Comparison of ENCODE assay signal across 8 cellular contexts in genomic region chr17:78040561-78041400, GRCh38.
DNase-seq lines count a peak whose midpoint lies in the region; ATAC-seq and TF ChIP-seq lines count a peak whose summit lies in the region.

No MANE protein-coding gene starts in this region.

- H3K27me3 ChIP-seq in CD4-positive, alpha-beta T cell (ENCODE audit: control insufficient read depth, insufficient read depth, low read length) = no peaks in the 10 kb centered on the region
- H3K27me3 ChIP-seq in SJCRH30 (no peaks in the 10 kb centered on the region), left ventricle myocardium inferior (ENCODE audit: low read depth) (no peaks in the 10 kb centered on the region), gastrocnemius medialis (no peaks in the 10 kb centered on the region)

- H3K27me3 Mint-ChIP-seq in CD4-positive, alpha-beta T cell = no peaks in the 10 kb centered on the region

- peaks cover 83% of the 10 kb centered on the region for H3K36me3 Mint-ChIP-seq in CD4-positive, alpha-beta T cell (ENCODE audit: low read depth)

- no peak for TF ChIP-seq CTCF in CD4-positive, alpha-beta T cell (IDR thresholded peaks at IDR 0.05)
- TF ChIP-seq CTCF in left ventricle myocardium inferior (IDR thresholded peaks at IDR 0.05; ENCODE audit: borderline replicate concordance) (no peak), gastrocnemius medialis (IDR thresholded peaks at IDR 0.05 in 4 of 5, conservative IDR thresholded peaks at IDR 0.05 in 1 of 5) (peak in 2 of 5 experiments; percentile 24 to 30)

- ATAC-seq in CD4-positive, alpha-beta T cell (ENCODE audit: poor library complexity) = peak; percentile 91
- ATAC-seq in gastrocnemius medialis (peak; percentile 78 to 81), GM18909 (IDR thresholded peaks at IDR 0.05; ENCODE audit: poor library complexity, unreplicated experiment) (no peak), HG03159 (IDR thresholded peaks at IDR 0.05; ENCODE audit: unreplicated experiment) (no peak)

- TF ChIP-seq EP300 in Ishikawa (IDR thresholded peaks at IDR 0.05; ENCODE audit: borderline replicate concordance) = no peak

- POLR2A ChIA-PET in CD4-positive, alpha-beta T cell (lab: Charles Lee) = interaction anchor here (1.0 to 2.3 kb wide), 3 partner anchors 9 to 83 kb away, joined by 4 to 12 read pairs (median 4); partner anchors contain the start of gene TNRC6C

- in situ Hi-C loops in gastrocnemius medialis (cut with MboI; ENCODE audit: low sequenced_read_pairs in 4 of 4) = no loop called here

- H3K4me1 ChIP-seq in SJCRH30 = peaks cover 33% of the 10 kb centered on the region
- peaks cover 69% of the 10 kb centered on the region for H3K4me1 ChIP-seq in left ventricle myocardium inferior
- peaks cover 53 to 61% of the 10 kb centered on the region in 2 donors for H3K4me1 ChIP-seq in gastrocnemius medialis

- H3K9me3 Mint-ChIP-seq in CD4-positive, alpha-beta T cell = no peaks in the 10 kb centered on the region

- H3K4me1 Mint-ChIP-seq in CD4-positive, alpha-beta T cell (ENCODE audit: low read depth) = peaks cover 71% of the 10 kb centered on the region

- TF ChIP-seq RAD21 in Ishikawa (IDR thresholded peaks at IDR 0.05; ENCODE audit: low read depth) = no peak

- H3K9me3 ChIP-seq in CD4-positive, alpha-beta T cell (ENCODE audit: control insufficient read depth, low read length) = no peaks in the 10 kb centered on the region
- no peaks in the 10 kb centered on the region for H3K9me3 ChIP-seq in SJCRH30 (replicated peaks)
- H3K9me3 ChIP-seq in left ventricle myocardium inferior (replicated peaks) = no peaks in the 10 kb centered on the region
- H3K9me3 ChIP-seq in gastrocnemius medialis = no peaks in the 10 kb centered on the region

- peak overlapping the region; percentile 76 for H3K4me3 Mint-ChIP-seq in CD4-positive, alpha-beta T cell

- H3K27ac Mint-ChIP-seq in CD4-positive, alpha-beta T cell = peak overlapping the region; percentile 94

- intact Hi-C loops in CD4-positive, alpha-beta T cell (cut with DNase I, micrococcal nuclease) = no loop called here
- intact Hi-C loops in left ventricle myocardium inferior (cut with micrococcal nuclease) = no loop called here
- intact Hi-C loops in gastrocnemius medialis (cut with DNase I; ENCODE audit: low total_unique reads) = no loop called here

- no peak overlapping the region for H3K27ac ChIP-seq in CD4-positive, alpha-beta T cell (ENCODE audit: low read depth, low read length)
- peak overlapping the region; percentile 95 for H3K27ac ChIP-seq in SJCRH30
- H3K27ac ChIP-seq in left ventricle myocardium inferior (replicated peaks) = peak overlapping the region; percentile 95
- H3K27ac ChIP-seq in gastrocnemius medialis = peak overlapping the region; percentile 91 to 94 (median 92)

- H3K4me3 ChIP-seq in SJCRH30 = peak overlapping the region; percentile 66
- peak overlapping the region; percentile 69 for H3K4me3 ChIP-seq in left ventricle myocardium inferior
- peak overlapping the region; percentile 54 to 74 (median 67) for H3K4me3 ChIP-seq in gastrocnemius medialis

- TF ChIP-seq POLR2A in gastrocnemius medialis (IDR thresholded peaks at IDR 0.05) = peak; percentile 11 to 54

- H3K36me3 ChIP-seq in SJCRH30 (no peaks in the 10 kb centered on the region), left ventricle myocardium inferior (peaks cover 16% of the 10 kb centered on the region), gastrocnemius medialis (no peaks in the 10 kb centered on the region)

- CTCF ChIA-PET in CD4-positive, alpha-beta T cell (lab: Charles Lee) = interaction anchor here (0.6 to 1.0 kb wide), 2 partner anchors 15 to 44 kb away, joined by 3 to 4 read pairs; no protein-coding TSS in a partner anchor

- DNase-seq in CD4-positive, alpha-beta T cell = peak in 9 of 10 experiments; percentile 15 to 44 (median 29)
- DNase-seq in SJCRH30 (peak; percentile 79 to 88), amygdala (lab: John Stamatoyannopoulos, UW) (peak in 55 of 56 donors; percentile 41 to 90 (median 69)), left ventricle myocardium inferior (peak; percentile 63), gastrocnemius medialis (peak; percentile 57 to 83)

TF ChIP-seq in Ishikawa, 13 proteins besides CTCF, POLR2A, EP300 and RAD21:
- TF ChIP-seq TEAD4 (IDR thresholded peaks at IDR 0.05) = peak; percentile 73
- TF ChIP-seq REST (IDR thresholded peaks at IDR 0.05; ENCODE audit: low read depth) = no peak
- TF ChIP-seq ZBTB7A (IDR thresholded peaks at IDR 0.05; ENCODE audit: low read depth) = no peak
- TF ChIP-seq FOXM1 (IDR thresholded peaks at IDR 0.05; ENCODE audit: borderline replicate concordance, low read depth) = no peak
- peak; percentile 63; the same call in 1 of the 2 replicates for TF ChIP-seq TAF1 (IDR thresholded peaks at IDR 0.05; ENCODE audit: low read depth)
- TF ChIP-seq YY1 (IDR thresholded peaks at IDR 0.05; ENCODE audit: low read depth) = peak; percentile 83
- TF ChIP-seq USF1 (IDR thresholded peaks at IDR 0.05) = no peak
- peak; percentile 89 for TF ChIP-seq MAX (IDR thresholded peaks at IDR 0.05)
- TF ChIP-seq CREB1 (IDR thresholded peaks at IDR 0.05; ENCODE audit: low read depth) = no peak
- TF ChIP-seq TCF12 (IDR thresholded peaks at IDR 0.05; ENCODE audit: low read depth) = peak; percentile 17; the same call in 1 of the 2 replicates
- no peak for TF ChIP-seq EGR1 (IDR thresholded peaks at IDR 0.05)
- no peak; the same call in 1 of the 2 replicates for TF ChIP-seq NFIC (IDR thresholded peaks at IDR 0.05)
- peak; percentile 36; the same call in 1 of the 2 replicates for TF ChIP-seq CEBPB (IDR thresholded peaks at IDR 0.05)
TF ChIP-seq in Ishikawa: peak in this region for 6.

Comparison
In these comparisons a context has a peak if more than half of its experiments do, and no peak if none do; other contexts are left out.
1. ATAC-seq: peak in CD4-positive, alpha-beta T cell (single experiment) and gastrocnemius medialis (2 of 2); none in GM18909 (single experiment) and HG03159 (single experiment).
2. DNase-seq: peak in every context shown above with its lines; median percentile 84 in SJCRH30; 70 in gastrocnemius medialis; 69 in amygdala; 63 in left ventricle myocardium inferior; 29 in CD4-positive, alpha-beta T cell.
3. Peak in every context shown above with its lines, with median percentiles within 50 percentile points of each other: H3K4me3 ChIP-seq.